In genomic region chr4:169398294-169398693, GRCh38 we compare ENCODE assay signal across 12 cellular contexts.
DNase-seq lines count a peak whose midpoint lies in the region; ATAC-seq and TF ChIP-seq lines count a peak whose summit lies in the region.
"Had no signal": no experiment of that assay in that cellular context is flagged by ENCODE, and none has a peak within 500 bp of the region (broad histone marks: within the 10 kb centered on the region; RNA-seq: fewer than 3 reads in every experiment).

No MANE protein-coding gene starts in this region.

- H3K9me3 ChIP-seq in osteoblast (ENCODE audit: low read depth, low read length) (no peaks in the 10 kb centered on the region), tibial nerve (no peaks in the 10 kb centered on the region)

- H3K36me3 ChIP-seq in osteoblast (ENCODE audit: insufficient read depth, low read length) = no peaks in the 10 kb centered on the region
- peaks cover 0 to 33% (median 0%) of the 10 kb centered on the region in 3 donors for H3K36me3 ChIP-seq in tibial nerve

- DNase-seq in ELR (ENCODE audit: low read depth) = peak; percentile 70
- DNase-seq in RPMI7951 (ENCODE audit: low read depth) = peak; percentile 72
- peak; percentile 70 for DNase-seq in epithelial cell of esophagus (ENCODE audit: low read depth)
- no peak for DNase-seq in osteoblast (ENCODE audit: insufficient read length, low spot score, missing footprints)
- no peak for DNase-seq in CD14-positive monocyte (ENCODE audit: low spot score)
- DNase-seq in NCI-H128 (lab: John Stamatoyannopoulos, UW; ENCODE audit: unreplicated experiment) = no peak
- DNase-seq in tibial nerve (ENCODE audit: low spot score in 2 of 2) = no peak
- DNase-seq in activated CD4-positive, alpha-beta T cell treated with anti-CD3 and anti-CD28 coated beads for 36 hours = no peak

- H3K36me3 Mint-ChIP-seq in CD14-positive monocyte = peaks cover 0 to 6% of the 10 kb centered on the region in 2 donors
- H3K36me3 Mint-ChIP-seq in activated CD4-positive, alpha-beta T cell treated with anti-CD3 and anti-CD28 coated beads for 36 hours (ENCODE audit: low read depth) = peaks cover 9% of the 10 kb centered on the region

- no peak for ATAC-seq in activated CD4-positive, alpha-beta T cell treated with anti-CD3 and anti-CD28 coated beads for 36 hours
- ATAC-seq: activated CD4-positive, CD25-positive, alpha-beta regulatory T cell treated with anti-CD3 and anti-CD28 coated beads, Interleukin-2, amount 50 U/mL, for 24 hours; activated T-helper 17 cell treated with anti-CD3 and anti-CD28 coated beads, Interleukin-2, amount 50 U/mL, for 72 hours; sciatic nerve had no signal

- H3K4me1 ChIP-seq in osteoblast (ENCODE audit: insufficient read depth, low read length) (peaks cover 11% of the 10 kb centered on the region), tibial nerve (no peaks in the 10 kb centered on the region)

- POLR2A ChIA-PET in activated CD4-positive, alpha-beta T cell treated with anti-CD3 and anti-CD28 coated beads for 36 hours (lab: Charles Lee) = no interaction called here

- no peak overlapping the region for H3K4me2 ChIP-seq in osteoblast (ENCODE audit: insufficient read depth, low read length)

- CTCF ChIA-PET in activated CD4-positive, alpha-beta T cell treated with anti-CD3 and anti-CD28 coated beads for 36 hours (lab: Charles Lee) = no interaction called here

- no peak for TF ChIP-seq POLR2A in tibial nerve (IDR thresholded peaks at IDR 0.05)

- H3K27me3 Mint-ChIP-seq in CD14-positive monocyte (ENCODE audit: low read depth in 3 of 3) = no peaks in the 10 kb centered on the region
- H3K27me3 Mint-ChIP-seq in activated CD4-positive, alpha-beta T cell treated with anti-CD3 and anti-CD28 coated beads for 36 hours = no peaks in the 10 kb centered on the region
- H3K27me3 Mint-ChIP-seq: activated T-helper 17 cell treated with anti-CD3 and anti-CD28 coated beads, Interleukin-2, amount 50 U/mL, for 72 hours had no signal

- peaks cover 6% of the 10 kb centered on the region for H3K4me1 Mint-ChIP-seq in CD14-positive monocyte
- H3K4me1 Mint-ChIP-seq in activated CD4-positive, alpha-beta T cell treated with anti-CD3 and anti-CD28 coated beads for 36 hours = no peaks in the 10 kb centered on the region
- H3K4me1 Mint-ChIP-seq: activated T-helper 17 cell treated with anti-CD3 and anti-CD28 coated beads, Interleukin-2, amount 50 U/mL, for 72 hours had no signal

- TF ChIP-seq CTCF in epithelial cell of esophagus (IDR thresholded peaks at IDR 0.05; ENCODE audit: insufficient read depth, low read depth, low read length, missing control alignments) (no peak), osteoblast (IDR thresholded peaks at IDR 0.05; ENCODE audit: extremely low read depth, low read depth, low read length) (no peak), CD14-positive monocyte (IDR thresholded peaks at IDR 0.05) (no peak), tibial nerve (IDR thresholded peaks at IDR 0.05) (no peak)

- no peaks in the 10 kb centered on the region for H4K20me1 ChIP-seq in osteoblast (ENCODE audit: insufficient read depth, low read length)

- H3K27me3 ChIP-seq in osteoblast (ENCODE audit: insufficient read depth, low read length) = no peaks in the 10 kb centered on the region
- no peaks in the 10 kb centered on the region for H3K27me3 ChIP-seq in tibial nerve

- H3K79me2 ChIP-seq in osteoblast (ENCODE audit: insufficient read depth, low read length) = no peaks in the 10 kb centered on the region

- H3K27ac Mint-ChIP-seq in CD14-positive monocyte = no peak overlapping the region
- H3K27ac Mint-ChIP-seq in activated CD4-positive, alpha-beta T cell treated with anti-CD3 and anti-CD28 coated beads for 36 hours = no peak overlapping the region
- H3K27ac Mint-ChIP-seq: activated T-helper 17 cell treated with anti-CD3 and anti-CD28 coated beads, Interleukin-2, amount 50 U/mL, for 72 hours had no signal

- H2AFZ ChIP-seq in osteoblast (ENCODE audit: low read length) = no peak overlapping the region

- H3K4me3 ChIP-seq in epithelial cell of esophagus (ENCODE audit: low read length) = no peak overlapping the region
- H3K4me3 ChIP-seq in osteoblast (ENCODE audit: insufficient read depth, low read length) = no peak overlapping the region
- H3K4me3 ChIP-seq in tibial nerve = no peak overlapping the region
- H3K4me3 ChIP-seq: coronary artery had no signal

- no peaks in the 10 kb centered on the region for H3K9me3 Mint-ChIP-seq in CD14-positive monocyte
- no peaks in the 10 kb centered on the region for H3K9me3 Mint-ChIP-seq in activated CD4-positive, alpha-beta T cell treated with anti-CD3 and anti-CD28 coated beads for 36 hours (ENCODE audit: low read depth)
- H3K9me3 Mint-ChIP-seq: activated T-helper 17 cell treated with anti-CD3 and anti-CD28 coated beads, Interleukin-2, amount 50 U/mL, for 72 hours had no signal

- TF ChIP-seq EP300 in tibial nerve (IDR thresholded peaks at IDR 0.05) = no peak

- H3K4me3 Mint-ChIP-seq in CD14-positive monocyte = no peak overlapping the region
- no peak overlapping the region for H3K4me3 Mint-ChIP-seq in activated CD4-positive, alpha-beta T cell treated with anti-CD3 and anti-CD28 coated beads for 36 hours
- H3K4me3 Mint-ChIP-seq: activated T-helper 17 cell treated with anti-CD3 and anti-CD28 coated beads, Interleukin-2, amount 50 U/mL, for 72 hours had no signal

- H3K27ac ChIP-seq in osteoblast (ENCODE audit: low read depth, low read length) (peak overlapping the region; percentile 73), tibial nerve (peak overlapping the region in 1 of 4 donors; percentile 20)
- H3K27ac ChIP-seq: coronary artery had no signal

- intact Hi-C loops in CD14-positive monocyte (cut with micrococcal nuclease) = no loop called here
- intact Hi-C loops in activated CD4-positive, alpha-beta T cell treated with anti-CD3 and anti-CD28 coated beads for 36 hours (cut with DNase I, micrococcal nuclease) = no loop called here

Comparison
In these comparisons a context has a peak if more than half of its experiments do, and no peak if none do; other contexts are left out.
1. DNase-seq: peak in ELR (single experiment), RPMI7951 (single experiment) and epithelial cell of esophagus (single experiment); none in osteoblast (single experiment), CD14-positive monocyte (single experiment), NCI-H128 (single experiment), tibial nerve (0 of 2) and activated CD4-positive, alpha-beta T cell treated with anti-CD3 and anti-CD28 coated beads for 36 hours (single experiment).